Comparison of ENCODE assay signal across 1 cellular context in genomic region chr19:1652471-1653299, GRCh38.
A peak's percentile ranks its signal among the peaks of the same experiment; 100 is the strongest.
TF ChIP-seq lines count a peak whose summit lies in the region.

TCF3 (minus strand) TSS chr19:1652615; CDS start chr19:1650248, 2,367 bp downstream.

TF ChIP-seq in HepG2, 621 proteins besides CTCF, POLR2A, EP300 and RAD21 (continued from another document and continues in another):
- peak; percentile 88 for TF ChIP-seq KDM2A (CRISPR knock-in tag; IDR thresholded peaks at IDR 0.05; ENCODE audit: borderline replicate concordance, low read depth)
- no peak for TF ChIP-seq SRSF9 (IDR thresholded peaks at IDR 0.05; ENCODE audit: borderline replicate concordance, insufficient read depth, low read depth, low read length, poor library complexity, severe bottlenecking)
- TF ChIP-seq ZNF441 (CRISPR knock-in tag; IDR thresholded peaks at IDR 0.05; ENCODE audit: borderline replicate concordance), result peak; percentile 56; the same call in 1 of the 2 replicates
- TF ChIP-seq, protein P1, sequence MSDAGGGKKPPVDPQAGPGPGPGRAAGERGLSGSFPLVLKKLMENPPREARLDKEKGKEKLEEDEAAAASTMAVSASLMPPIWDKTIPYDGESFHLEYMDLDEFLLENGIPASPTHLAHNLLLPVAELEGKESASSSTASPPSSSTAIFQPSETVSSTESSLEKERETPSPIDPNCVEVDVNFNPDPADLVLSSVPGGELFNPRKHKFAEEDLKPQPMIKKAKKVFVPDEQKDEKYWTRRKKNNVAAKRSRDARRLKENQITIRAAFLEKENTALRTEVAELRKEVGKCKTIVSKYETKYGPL (CRISPR knock-in tag; IDR thresholded peaks at IDR 0.05), result no peak
- TF ChIP-seq HNRNPLL (IDR thresholded peaks at IDR 0.05; ENCODE audit: low read depth, low read length, poor library complexity, severe bottlenecking), result peak; percentile 63
- no peak for TF ChIP-seq AGO2 (optimal IDR thresholded peaks at IDR 0.05; ENCODE audit: low read depth, low read length)
- TF ChIP-seq NFYB (CRISPR knock-in tag; IDR thresholded peaks at IDR 0.05), result peak; percentile 97
- peak; percentile 79; the same call in 1 of the 2 replicates for TF ChIP-seq ERF (CRISPR knock-in tag; IDR thresholded peaks at IDR 0.05)
- TF ChIP-seq, protein P2, sequence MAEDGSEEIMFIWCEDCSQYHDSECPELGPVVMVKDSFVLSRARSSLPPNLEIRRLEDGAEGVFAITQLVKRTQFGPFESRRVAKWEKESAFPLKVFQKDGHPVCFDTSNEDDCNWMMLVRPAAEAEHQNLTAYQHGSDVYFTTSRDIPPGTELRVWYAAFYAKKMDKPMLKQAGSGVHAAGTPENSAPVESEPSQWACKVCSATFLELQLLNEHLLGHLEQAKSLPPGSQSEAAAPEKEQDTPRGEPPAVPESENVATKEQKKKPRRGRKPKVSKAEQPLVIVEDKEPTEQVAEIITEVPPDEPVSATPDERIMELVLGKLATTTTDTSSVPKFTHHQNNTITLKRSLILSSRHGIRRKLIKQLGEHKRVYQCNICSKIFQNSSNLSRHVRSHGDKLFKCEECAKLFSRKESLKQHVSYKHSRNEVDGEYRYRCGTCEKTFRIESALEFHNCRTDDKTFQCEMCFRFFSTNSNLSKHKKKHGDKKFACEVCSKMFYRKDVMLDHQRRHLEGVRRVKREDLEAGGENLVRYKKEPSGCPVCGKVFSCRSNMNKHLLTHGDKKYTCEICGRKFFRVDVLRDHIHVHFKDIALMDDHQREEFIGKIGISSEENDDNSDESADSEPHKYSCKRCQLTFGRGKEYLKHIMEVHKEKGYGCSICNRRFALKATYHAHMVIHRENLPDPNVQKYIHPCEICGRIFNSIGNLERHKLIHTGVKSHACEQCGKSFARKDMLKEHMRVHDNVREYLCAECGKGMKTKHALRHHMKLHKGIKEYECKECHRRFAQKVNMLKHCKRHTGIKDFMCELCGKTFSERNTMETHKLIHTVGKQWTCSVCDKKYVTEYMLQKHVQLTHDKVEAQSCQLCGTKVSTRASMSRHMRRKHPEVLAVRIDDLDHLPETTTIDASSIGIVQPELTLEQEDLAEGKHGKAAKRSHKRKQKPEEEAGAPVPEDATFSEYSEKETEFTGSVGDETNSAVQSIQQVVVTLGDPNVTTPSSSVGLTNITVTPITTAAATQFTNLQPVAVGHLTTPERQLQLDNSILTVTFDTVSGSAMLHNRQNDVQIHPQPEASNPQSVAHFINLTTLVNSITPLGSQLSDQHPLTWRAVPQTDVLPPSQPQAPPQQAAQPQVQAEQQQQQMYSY (CRISPR knock-in tag; IDR thresholded peaks at IDR 0.05), result no peak
- no peak for TF ChIP-seq NBN (conservative IDR thresholded peaks at IDR 0.05)
- TF ChIP-seq FOXK2 (IDR thresholded peaks at IDR 0.05), result no peak
- TF ChIP-seq ZBTB3 (CRISPR knock-in tag; IDR thresholded peaks at IDR 0.05; ENCODE audit: borderline replicate concordance, low read depth), result no peak
- no peak for TF ChIP-seq ZNF275 (CRISPR knock-in tag; IDR thresholded peaks at IDR 0.05; ENCODE audit: borderline replicate concordance)
- TF ChIP-seq NR2F1 (CRISPR knock-in tag; IDR thresholded peaks at IDR 0.05), result no peak
- 0 out of 2 replicates have a peak, but pooled peaks have one; percentile 10 for TF ChIP-seq RFX5 (IDR thresholded peaks at IDR 0.05; ENCODE audit: low read depth, low read length)
- TF ChIP-seq ZNF281 (CRISPR knock-in tag; IDR thresholded peaks at IDR 0.05; ENCODE audit: borderline replicate concordance), result no peak; the same call in 1 of the 2 replicates
- peak; percentile 58; the same call in 1 of the 2 replicates for TF ChIP-seq TARDBP (CRISPR knock-in tag; IDR thresholded peaks at IDR 0.05)
- TF ChIP-seq PAWR (CRISPR knock-in tag; IDR thresholded peaks at IDR 0.05; ENCODE audit: borderline replicate concordance), result no peak
- TF ChIP-seq ZNF784 (CRISPR knock-in tag; IDR thresholded peaks at IDR 0.05; ENCODE audit: borderline replicate concordance), result 0 out of 2 replicates have a peak, but pooled peaks have one; percentile 56
- TF ChIP-seq ZNF335 (CRISPR knock-in tag; IDR thresholded peaks at IDR 0.05), result 0 out of 2 replicates have a peak, but pooled peaks have one; percentile 44
- no peak for TF ChIP-seq KLF9 (CRISPR knock-in tag; IDR thresholded peaks at IDR 0.05; ENCODE audit: low read depth)
- TF ChIP-seq, protein P3, sequence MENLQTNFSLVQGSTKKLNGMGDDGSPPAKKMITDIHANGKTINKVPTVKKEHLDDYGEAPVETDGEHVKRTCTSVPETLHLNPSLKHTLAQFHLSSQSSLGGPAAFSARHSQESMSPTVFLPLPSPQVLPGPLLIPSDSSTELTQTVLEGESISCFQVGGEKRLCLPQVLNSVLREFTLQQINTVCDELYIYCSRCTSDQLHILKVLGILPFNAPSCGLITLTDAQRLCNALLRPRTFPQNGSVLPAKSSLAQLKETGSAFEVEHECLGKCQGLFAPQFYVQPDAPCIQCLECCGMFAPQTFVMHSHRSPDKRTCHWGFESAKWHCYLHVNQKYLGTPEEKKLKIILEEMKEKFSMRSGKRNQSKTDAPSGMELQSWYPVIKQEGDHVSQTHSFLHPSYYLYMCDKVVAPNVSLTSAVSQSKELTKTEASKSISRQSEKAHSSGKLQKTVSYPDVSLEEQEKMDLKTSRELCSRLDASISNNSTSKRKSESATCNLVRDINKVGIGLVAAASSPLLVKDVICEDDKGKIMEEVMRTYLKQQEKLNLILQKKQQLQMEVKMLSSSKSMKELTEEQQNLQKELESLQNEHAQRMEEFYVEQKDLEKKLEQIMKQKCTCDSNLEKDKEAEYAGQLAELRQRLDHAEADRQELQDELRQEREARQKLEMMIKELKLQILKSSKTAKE (CRISPR knock-in tag; IDR thresholded peaks at IDR 0.05; ENCODE audit: borderline replicate concordance), result 0 out of 2 replicates have a peak, but pooled peaks have one; percentile 35
- no peak for TF ChIP-seq TERF1 (CRISPR knock-in tag; IDR thresholded peaks at IDR 0.05)
- TF ChIP-seq YY1 (IDR thresholded peaks at IDR 0.05; ENCODE audit: insufficient read depth, insufficient replicate concordance, low read depth, low read length), result peak; percentile 47
- no peak for TF ChIP-seq PRMT3 (CRISPR knock-in tag; IDR thresholded peaks at IDR 0.05; ENCODE audit: borderline replicate concordance, low read depth)
- no peak for TF ChIP-seq ETV5 (CRISPR knock-in tag; IDR thresholded peaks at IDR 0.05; ENCODE audit: borderline replicate concordance)
- TF ChIP-seq FOXP1 (IDR thresholded peaks at IDR 0.05), result no peak
- no peak; the same call in 1 of the 2 replicates for TF ChIP-seq FOXP1 (CRISPR knock-in tag; IDR thresholded peaks at IDR 0.05)
- no peak for TF ChIP-seq BATF2 (CRISPR knock-in tag; IDR thresholded peaks at IDR 0.05)
- TF ChIP-seq, protein P4, sequence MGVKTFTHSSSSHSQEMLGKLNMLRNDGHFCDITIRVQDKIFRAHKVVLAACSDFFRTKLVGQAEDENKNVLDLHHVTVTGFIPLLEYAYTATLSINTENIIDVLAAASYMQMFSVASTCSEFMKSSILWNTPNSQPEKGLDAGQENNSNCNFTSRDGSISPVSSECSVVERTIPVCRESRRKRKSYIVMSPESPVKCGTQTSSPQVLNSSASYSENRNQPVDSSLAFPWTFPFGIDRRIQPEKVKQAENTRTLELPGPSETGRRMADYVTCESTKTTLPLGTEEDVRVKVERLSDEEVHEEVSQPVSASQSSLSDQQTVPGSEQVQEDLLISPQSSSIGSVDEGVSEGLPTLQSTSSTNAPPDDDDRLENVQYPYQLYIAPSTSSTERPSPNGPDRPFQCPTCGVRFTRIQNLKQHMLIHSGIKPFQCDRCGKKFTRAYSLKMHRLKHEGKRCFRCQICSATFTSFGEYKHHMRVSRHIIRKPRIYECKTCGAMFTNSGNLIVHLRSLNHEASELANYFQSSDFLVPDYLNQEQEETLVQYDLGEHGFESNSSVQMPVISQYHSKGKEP (CRISPR knock-in tag; IDR thresholded peaks at IDR 0.05), result no peak
- TF ChIP-seq CEBPZ (IDR thresholded peaks at IDR 0.05; ENCODE audit: low read length), result peak; percentile 74
- no peak for TF ChIP-seq ZNF850 (CRISPR knock-in tag; conservative IDR thresholded peaks at IDR 0.05)
- no peak for TF ChIP-seq GTF3A (CRISPR knock-in tag; conservative IDR thresholded peaks at IDR 0.05)
- TF ChIP-seq IRX3 (CRISPR knock-in tag; IDR thresholded peaks at IDR 0.05; ENCODE audit: borderline replicate concordance, low read depth), result no peak
- no peak for TF ChIP-seq ZNF205 (CRISPR knock-in tag; IDR thresholded peaks at IDR 0.05)
- 0 out of 2 replicates have a peak, but pooled peaks have one; percentile 63 for TF ChIP-seq HNRNPUL1 (IDR thresholded peaks at IDR 0.05; ENCODE audit: low read depth, low read length)
- TF ChIP-seq SUZ12 (IDR thresholded peaks at IDR 0.05; ENCODE audit: low read depth, low read length), result no peak
- no peak for TF ChIP-seq ZFP62 (CRISPR knock-in tag; IDR thresholded peaks at IDR 0.05)
- peak; percentile 97 for TF ChIP-seq ZNF629 (CRISPR knock-in tag; conservative IDR thresholded peaks at IDR 0.05)
- TF ChIP-seq HHEX (CRISPR knock-in tag; IDR thresholded peaks at IDR 0.05), result no peak
